ENCODE assay signal across 10 cellular contexts in the genomic region with DNA sequence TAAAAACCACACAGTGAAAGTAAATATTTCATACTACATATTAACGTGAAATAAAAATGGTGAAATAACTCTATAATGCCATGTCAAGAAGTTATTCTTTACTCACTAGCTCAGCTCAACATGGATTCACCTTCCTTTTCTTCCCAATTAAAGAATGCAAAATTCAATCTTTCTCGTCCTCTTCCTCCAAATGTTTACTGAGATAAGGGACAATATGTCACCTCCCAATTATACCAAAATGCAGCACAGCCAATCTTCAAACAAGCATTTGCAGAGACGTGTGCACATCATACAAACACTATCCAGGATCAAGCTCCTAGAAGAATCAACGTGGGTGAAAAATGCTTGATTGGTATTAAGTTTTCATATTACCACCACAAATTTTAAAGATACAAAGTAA. TPM values are rescaled to one million over a fixed set of nuclear protein-coding genes. Genes with fewer than 3 reads are reported as not detected.
DNase-seq lines count a peak whose midpoint lies in the region; ATAC-seq and TF ChIP-seq lines count a peak whose summit lies in the region.
"Had no signal": no experiment of that assay in that cellular context is flagged by ENCODE, and none has a peak within 500 bp of the region (broad histone marks: within the 10 kb centered on the region; RNA-seq: fewer than 3 reads in every experiment).

No MANE protein-coding gene starts in this region.

- peaks cover 61 to 96% (median 80%) of the 10 kb centered on the region in 4 donors for H3K4me1 Mint-ChIP-seq in CD4-positive, alpha-beta memory T cell
- H3K4me1 Mint-ChIP-seq in MCF 10A (ENCODE audit: insufficient read depth, unreplicated experiment), result peaks cover 68% of the 10 kb centered on the region
- H3K4me1 Mint-ChIP-seq in natural killer cell treated with Interleukin-12 subunit alpha and Interleukin-12 subunit beta and Interleukin-15 and Interleukin-18, amount 100 ng/mL, for 72 hours (ENCODE audit: low read depth in 2 of 2), result peaks cover 68 to 89% of the 10 kb centered on the region in 2 donors

- peak overlapping the region; percentile 78 to 99 (median 82) for H3K4me3 Mint-ChIP-seq in CD4-positive, alpha-beta memory T cell
- H3K4me3 Mint-ChIP-seq in MCF 10A (ENCODE audit: unreplicated experiment), result peak overlapping the region; percentile 24
- H3K4me3 Mint-ChIP-seq in natural killer cell treated with Interleukin-12 subunit alpha and Interleukin-12 subunit beta and Interleukin-15 and Interleukin-18, amount 100 ng/mL, for 72 hours, result peak overlapping the region; percentile 100
- H3K4me3 Mint-ChIP-seq: neural crest cell had no signal

- no peak for DNase-seq in CD4-positive, alpha-beta memory T cell
- no peak for DNase-seq in Jurkat, Clone E6-1 (ENCODE audit: low read depth, low spot score)
- DNase-seq in MCF 10A (ENCODE audit: unreplicated experiment) (no peak), GM10248 (ENCODE audit: extremely low spot score) (no peak), NCI-H526 treated with DMSO at 0.1 percent for 48 hours (lab: John Stamatoyannopoulos, UW) (no peak)
- no peak for DNase-seq in natural killer cell treated with Interleukin-12 subunit alpha and Interleukin-12 subunit beta and Interleukin-15 and Interleukin-18, amount 100 ng/mL, for 72 hours (ENCODE audit: low spot score)
- DNase-seq: NCI-H524 had no signal

- peaks cover 97% of the 10 kb centered on the region for H3K4me1 ChIP-seq in CD4-positive, alpha-beta memory T cell (ENCODE audit: insufficient read depth, low read length)

- CTCF ChIA-PET in CD4-positive, alpha-beta memory T cell (lab: Charles Lee; ENCODE audit: partially characterized antibody), result interaction anchor here (1.2 kb wide), 1 partner anchor 33 kb away, joined by 5 read pairs; no protein-coding TSS in a partner anchor
- CTCF ChIA-PET in MCF 10A (lab: Yijun Ruan, JAX) (interaction anchor here (0.7 to 1.0 kb wide), 2 partner anchors 21 to 32 kb away, joined by 3 to 4 read pairs; no protein-coding TSS in a partner anchor), GM10248 (lab: Yijun Ruan, JAX) (interaction anchor here (0.9 to 1.5 kb wide), 5 partner anchors 9 to 33 kb away, joined by 3 to 8 read pairs (median 4); no protein-coding TSS in a partner anchor)

- no peaks in the 10 kb centered on the region for H3K9me3 ChIP-seq in CD4-positive, alpha-beta memory T cell (ENCODE audit: control insufficient read depth in 1 of 2, low read length in 2 of 2)

- intact Hi-C loops in CD4-positive, alpha-beta memory T cell (cut with micrococcal nuclease), result no loop called here
- intact Hi-C loops in MCF 10A (cut with micrococcal nuclease), result no loop called here

- no peaks in the 10 kb centered on the region for H3K27me3 ChIP-seq in CD4-positive, alpha-beta memory T cell (ENCODE audit: insufficient read depth, low read length)

- no peak for ATAC-seq in natural killer cell treated with Interleukin-12 subunit alpha and Interleukin-12 subunit beta and Interleukin-15 and Interleukin-18, amount 100 ng/mL, for 72 hours
- ATAC-seq in HG03354 (IDR thresholded peaks at IDR 0.05; ENCODE audit: poor library complexity, severe bottlenecking, unreplicated experiment) (no peak), HG03095 (IDR thresholded peaks at IDR 0.05; ENCODE audit: unreplicated experiment) (no peak)

- BruUV-seq in MCF 10A (replicated peaks; lab: Mats Ljungman, UMichigan), result no TSS peak

- H3K4me3 ChIP-seq in CD4-positive, alpha-beta memory T cell (ENCODE audit: low read length in 2 of 2), result peak overlapping the region; percentile 17 to 25
- H3K4me3 ChIP-seq in Jurkat, Clone E6-1 (ENCODE audit: low read length), result peak overlapping the region; percentile 37

- peaks cover 0 to 10% of the 10 kb centered on the region in 2 donors for H3K36me3 Mint-ChIP-seq in CD4-positive, alpha-beta memory T cell
- H3K36me3 Mint-ChIP-seq in MCF 10A (ENCODE audit: insufficient read depth, unreplicated experiment), result peaks cover 20% of the 10 kb centered on the region
- peaks cover 32% of the 10 kb centered on the region for H3K36me3 Mint-ChIP-seq in natural killer cell treated with Interleukin-12 subunit alpha and Interleukin-12 subunit beta and Interleukin-15 and Interleukin-18, amount 100 ng/mL, for 72 hours

- peak overlapping the region; percentile 33 to 96 (median 85) for H3K27ac Mint-ChIP-seq in CD4-positive, alpha-beta memory T cell
- peak overlapping the region; percentile 89 for H3K27ac Mint-ChIP-seq in MCF 10A (ENCODE audit: low read depth, unreplicated experiment)
- H3K27ac Mint-ChIP-seq in natural killer cell treated with Interleukin-12 subunit alpha and Interleukin-12 subunit beta and Interleukin-15 and Interleukin-18, amount 100 ng/mL, for 72 hours, result peak overlapping the region; percentile 88 to 91

- TF ChIP-seq CTCF in MCF 10A (IDR thresholded peaks at IDR 0.05; ENCODE audit: unreplicated experiment), result no peak
- TF ChIP-seq CTCF in GM10248 (IDR thresholded peaks at IDR 0.05; ENCODE audit: control extremely low read depth, extremely low read depth, low read depth, missing control alignments), result no peak

- no peaks in the 10 kb centered on the region for H3K27me3 Mint-ChIP-seq in CD4-positive, alpha-beta memory T cell
- no peaks in the 10 kb centered on the region for H3K27me3 Mint-ChIP-seq in MCF 10A (ENCODE audit: insufficient read depth, unreplicated experiment)
- no peaks in the 10 kb centered on the region for H3K27me3 Mint-ChIP-seq in natural killer cell treated with Interleukin-12 subunit alpha and Interleukin-12 subunit beta and Interleukin-15 and Interleukin-18, amount 100 ng/mL, for 72 hours

- H3K9me3 Mint-ChIP-seq in CD4-positive, alpha-beta memory T cell, result no peaks in the 10 kb centered on the region
- no peaks in the 10 kb centered on the region for H3K9me3 Mint-ChIP-seq in MCF 10A (ENCODE audit: unreplicated experiment)
- no peaks in the 10 kb centered on the region for H3K9me3 Mint-ChIP-seq in natural killer cell treated with Interleukin-12 subunit alpha and Interleukin-12 subunit beta and Interleukin-15 and Interleukin-18, amount 100 ng/mL, for 72 hours
- H3K9me3 Mint-ChIP-seq: neural crest cell had no signal

- H3K27ac ChIP-seq in CD4-positive, alpha-beta memory T cell (ENCODE audit: low read depth, low read length), result peak overlapping the region; percentile 70

- POLR2A ChIA-PET in CD4-positive, alpha-beta memory T cell (lab: Charles Lee; ENCODE audit: partially characterized antibody), result interaction anchor here (1.0 to 1.9 kb wide), 10 partner anchors 9 to 109 kb away, joined by 3 to 16 read pairs (median 6); no protein-coding TSS in a partner anchor
- POLR2A ChIA-PET in MCF 10A (lab: Yijun Ruan, JAX) (interaction anchor here (0.8 to 12.7 kb wide), 15 partner anchors 9 to 89 kb away, joined by 3 to 409 read pairs (median 3); no protein-coding TSS in a partner anchor), GM10248 (lab: Yijun Ruan, JAX) (no interaction called here)

- H3K36me3 ChIP-seq in CD4-positive, alpha-beta memory T cell (ENCODE audit: insufficient read depth, low read length), result no peaks in the 10 kb centered on the region

RNA-seq across cellular contexts. Expression of a gene that starts 7.3 kb away (rescaled TPM):
- 100 to 1,000 TPM; 254 to 276 TPM for total RNA-seq in CD4-positive, alpha-beta memory T cell
- polyA plus RNA-seq in CD4-positive, alpha-beta memory T cell, result 100 to 1,000 TPM; 401 to 529 TPM
- 551 TPM for polyA plus RNA-seq in Jurkat, Clone E6-1 (2012; ENCODE audit: insufficient read depth, insufficient read length)
- 196 and 220 TPM in 2 replicates for total RNA-seq in MCF 10A (2022)
- total RNA-seq in natural killer cell treated with Interleukin-12 subunit alpha and Interleukin-12 subunit beta and Interleukin-15 and Interleukin-18, amount 100 ng/mL, for 72 hours, result 100 to 1,000 TPM; 409 to 770 TPM

Comparison
In these comparisons a context has a peak if more than half of its experiments do, and no peak if none do; other contexts are left out.
1. H3K4me3 Mint-ChIP-seq: peak in every context shown above with its lines; median percentile 100 in natural killer cell treated with Interleukin-12 subunit alpha and Interleukin-12 subunit beta and Interleukin-15 and Interleukin-18, amount 100 ng/mL, for 72 hours; 82 in CD4-positive, alpha-beta memory T cell; 24 in MCF 10A.